ENCODE assay signal across 1 cellular context in genomic region chrX:72308566-72309296, GRCh38.
A peak's percentile ranks its signal among the peaks of the same experiment; 100 is the strongest.
TF ChIP-seq lines count a peak whose summit lies in the region.

No MANE protein-coding gene starts in this region.

TF ChIP-seq in HEK293, 187 proteins besides CTCF, POLR2A, EP300 and RAD21 (continued from another document):
- no peak for TF ChIP-seq ZNF645 (tag by site-specific recombination; IDR thresholded peaks at IDR 0.05)
- peak; percentile 72; the same call in 1 of the 2 replicates for TF ChIP-seq ZNF610 (tag by site-specific recombination; IDR thresholded peaks at IDR 0.05; ENCODE audit: borderline replicate concordance)
- TF ChIP-seq ZNF248 (tag by site-specific recombination; IDR thresholded peaks at IDR 0.05), result no peak
